ENCODE assay signal across 15 cellular contexts in the genomic region with DNA sequence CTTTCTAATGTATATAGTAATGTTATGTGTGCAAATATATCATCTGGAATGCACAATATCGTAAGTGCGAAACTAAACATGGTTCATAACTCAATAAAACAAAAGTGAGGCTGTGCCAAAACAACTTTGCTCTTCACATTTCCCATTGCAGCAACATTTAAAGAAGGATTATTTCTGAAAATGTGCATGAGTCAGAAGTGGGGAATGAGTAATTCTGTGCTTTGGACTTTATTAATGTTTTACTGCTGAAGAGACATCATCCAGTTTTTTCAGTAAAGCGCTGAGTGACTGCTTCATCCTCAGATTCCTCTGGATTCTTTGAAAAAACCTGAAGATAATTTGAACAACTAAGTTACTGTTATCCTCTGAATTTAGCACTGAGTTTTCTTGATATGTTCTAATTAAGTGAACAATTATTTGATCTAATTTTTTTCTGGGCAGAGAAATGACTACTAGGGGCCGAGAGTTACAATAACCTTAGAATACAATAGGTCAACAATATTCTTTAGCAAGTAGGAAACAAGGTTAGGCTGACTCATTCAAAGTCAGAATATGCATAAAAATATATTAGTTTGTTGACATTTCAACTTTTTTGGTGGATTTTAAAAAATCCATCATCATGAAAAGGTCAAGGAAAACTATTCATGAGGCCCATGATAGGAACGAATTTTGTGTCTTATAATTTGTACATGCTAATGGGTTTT. TPM values are rescaled to one million over a fixed set of nuclear protein-coding genes. Genes with fewer than 3 reads are reported as not detected.
DNase-seq lines count a peak whose midpoint lies in the region; ATAC-seq and TF ChIP-seq lines count a peak whose summit lies in the region.
"Had no signal": no experiment of that assay in that cellular context is flagged by ENCODE, and none has a peak within 500 bp of the region (broad histone marks: within the 10 kb centered on the region; RNA-seq: fewer than 3 reads in every experiment).

No MANE protein-coding gene starts in this region.

- no peak overlapping the region for H3K4me2 ChIP-seq in IMR-90 (ENCODE audit: low read depth, low read length)

- H3K27me3 ChIP-seq in ACC112 (ENCODE audit: insufficient read depth, low read length) (no peaks in the 10 kb centered on the region), IMR-90 (ENCODE audit: control insufficient read depth, insufficient read depth, low read length) (peaks cover 6% of the 10 kb centered on the region)
- H3K27me3 ChIP-seq: heart right ventricle, upper lobe of right lung had no signal

- DNase-seq in IMR-90 (peak; percentile 49), cardiac fibroblast (ENCODE audit: low read depth in 2 of 2) (peak; percentile 65 to 79), kidney tubule cell (ENCODE audit: low spot score) (peak; percentile 74), NCI-H1105 treated with DMSO at 0.1 percent for 48 hours (lab: John Stamatoyannopoulos, UW) (no peak), NCI-H2107 treated with DMSO at 0.1 percent for 48 hours (lab: John Stamatoyannopoulos, UW; ENCODE audit: unreplicated experiment) (no peak)
- DNase-seq in effector CD4-positive, alpha-beta T cell, result no peak
- DNase-seq: heart right ventricle; NCI-H774; occipital lobe; stimulated activated CD8-positive, alpha-beta memory T cell treated with anti-CD3 and anti-CD28 coated beads, Interleukin-4, amount 100 ng/mL, for 48 hours; upper lobe of right lung; WERI-Rb-1 had no signal

- dilution Hi-C loops in IMR-90 (cut with HindIII; ENCODE audit: low sequenced_read_pairs, unreplicated experiment), result no loop called here

- no peak overlapping the region for H3K14ac ChIP-seq in IMR-90 (replicated peaks; ENCODE audit: low read depth, low read length)

- no peak overlapping the region for H4K5ac ChIP-seq in IMR-90 (ENCODE audit: low read depth, low read length)

- no peak overlapping the region for H2BK20ac ChIP-seq in IMR-90 (ENCODE audit: low read depth, low read length)

- H2AFZ ChIP-seq in ACC112 (ENCODE audit: low read length, unreplicated experiment), result peak overlapping the region; percentile 74
- H2AFZ ChIP-seq in IMR-90 (replicated peaks; ENCODE audit: low read length, poor library complexity), result no peak overlapping the region

- no peaks in the 10 kb centered on the region for H3K9me3 ChIP-seq in IMR-90 (ENCODE audit: control insufficient read depth, insufficient read depth, low read length)
- H3K9me3 ChIP-seq: SJSA1, upper lobe of right lung had no signal

- POLR2A ChIA-PET in IMR-90 (lab: Charles Lee; ENCODE audit: unreplicated experiment), result no interaction called here

- H3K79me1 ChIP-seq in IMR-90 (ENCODE audit: low read depth in 1 of 2, low read length in 2 of 2), result no peaks in the 10 kb centered on the region

- in situ Hi-C loops in IMR-90 (cut with MboI; ENCODE audit: low sequenced_read_pairs), result no loop called here

- no peak overlapping the region for H2AK5ac ChIP-seq in IMR-90 (ENCODE audit: low read depth, low read length)

- no peak overlapping the region for H2BK15ac ChIP-seq in IMR-90 (ENCODE audit: low read depth, low read length)

- H2AK9ac ChIP-seq in IMR-90 (replicated peaks; ENCODE audit: low read depth, low read length, poor library complexity), result no peak overlapping the region

- H3K36me3 ChIP-seq in ACC112 (ENCODE audit: insufficient read depth, low read length), result no peaks in the 10 kb centered on the region
- H3K36me3 ChIP-seq in IMR-90 (ENCODE audit: control insufficient read depth, insufficient read depth, low read length), result no peaks in the 10 kb centered on the region
- H3K36me3 ChIP-seq: heart right ventricle, SJSA1, upper lobe of right lung, WERI-Rb-1 had no signal

- no peak overlapping the region for H4K91ac ChIP-seq in IMR-90 (ENCODE audit: insufficient read depth, low read depth, low read length)

- no peak for TF ChIP-seq RAD21 in IMR-90 (IDR thresholded peaks at IDR 0.05; ENCODE audit: low read length)

- no peak overlapping the region for H3K18ac ChIP-seq in IMR-90 (ENCODE audit: low read depth, low read length)

- H3K4ac ChIP-seq in IMR-90 (ENCODE audit: low read depth, low read length), result no peak overlapping the region

- CTCF ChIA-PET in IMR-90 (lab: Yijun Ruan, JAX), result no interaction called here

- H4K8ac ChIP-seq in IMR-90 (ENCODE audit: low read depth in 2 of 2, low read length in 2 of 2), result no peak overlapping the region

- no peak overlapping the region for H2BK5ac ChIP-seq in IMR-90 (ENCODE audit: low read depth, low read length, poor library complexity, severe bottlenecking)

- peaks cover 33% of the 10 kb centered on the region for H3K4me1 ChIP-seq in ACC112 (ENCODE audit: control insufficient read depth, insufficient read depth, low read length, unreplicated experiment)
- H3K4me1 ChIP-seq in IMR-90 (ENCODE audit: control insufficient read depth, insufficient read depth, low read length), result no peaks in the 10 kb centered on the region
- H3K4me1 ChIP-seq: SJSA1, upper lobe of right lung had no signal

- no peaks in the 10 kb centered on the region for H3K9me1 ChIP-seq in IMR-90 (ENCODE audit: insufficient read depth, low read length)

- H3K79me2 ChIP-seq in ACC112 (ENCODE audit: control insufficient read depth, insufficient read depth, low read length, unreplicated experiment), result no peaks in the 10 kb centered on the region

- intact Hi-C loops in IMR-90 (cut with micrococcal nuclease), result no loop called here

- H4K20me1 ChIP-seq in IMR-90 (ENCODE audit: insufficient read depth, low read length), result no peaks in the 10 kb centered on the region

- ATAC-seq in IMR-90 (ENCODE audit: low read depth) (peak; percentile 56; the same call in 1 of the 2 replicates), HG03097 (IDR thresholded peaks at IDR 0.05; ENCODE audit: low FRiP score, unreplicated experiment) (no peak)
- ATAC-seq: heart right ventricle, upper lobe of right lung had no signal

- H3K9ac ChIP-seq in IMR-90 (ENCODE audit: low read depth, low read length), result no peak overlapping the region

- no peak for TF ChIP-seq POLR2A in IMR-90 (IDR thresholded peaks at IDR 0.05; ENCODE audit: low read depth, low read length)

- no peak overlapping the region for H3K23ac ChIP-seq in IMR-90 (ENCODE audit: low read depth, low read length)

- peak overlapping the region; percentile 77 for H3K27ac ChIP-seq in ACC112 (ENCODE audit: low read depth, low read length)
- H3K27ac ChIP-seq in IMR-90 (ENCODE audit: insufficient read depth, low read length), result no peak overlapping the region
- H3K27ac ChIP-seq: heart right ventricle, SJSA1, upper lobe of right lung, WERI-Rb-1 had no signal

- BruUV-seq in IMR-90 (replicated peaks; lab: Mats Ljungman, UMichigan), result no TSS peak

- no peak overlapping the region for H2BK120ac ChIP-seq in IMR-90 (ENCODE audit: low read depth, low read length)

- H3K4me3 ChIP-seq in ACC112 (ENCODE audit: low read depth, low read length) (peak overlapping the region; percentile 52), IMR-90 (ENCODE audit: insufficient read depth, low read depth, low read length) (no peak overlapping the region), cardiac fibroblast (replicated peaks in 1 of 2; ENCODE audit: low read depth in 2 of 2, low read length in 2 of 2) (no peak overlapping the region)
- H3K4me3 ChIP-seq: heart right ventricle, SJSA1, upper lobe of right lung had no signal

- no CpG with 5 or more reads among the region's 5 CpGs for WGBS in IMR-90 (ENCODE audit: extremely low coverage in 2 of 2, insufficient read length in 1 of 2), 2 experiments

- H3K56ac ChIP-seq in IMR-90 (ENCODE audit: extremely low read depth, insufficient read depth, low read length), result no peak overlapping the region

- TF ChIP-seq CTCF in IMR-90 (conservative IDR thresholded peaks at IDR 0.05; ENCODE audit: low read depth, low read length) (no peak), cardiac fibroblast (IDR thresholded peaks at IDR 0.05; ENCODE audit: low read depth, low read length) (no peak)

TF ChIP-seq in IMR-90, 13 proteins besides CTCF, POLR2A, EP300 and RAD21:
- TF ChIP-seq RCOR1 (IDR thresholded peaks at IDR 0.05; ENCODE audit: insufficient replicate concordance, low read length) (no peak), RFX5 (IDR thresholded peaks at IDR 0.05; ENCODE audit: low read depth, low read length) (no peak), FOS (IDR thresholded peaks at IDR 0.05; ENCODE audit: low read depth, low read length) (no peak), MAZ (IDR thresholded peaks at IDR 0.05; ENCODE audit: borderline replicate concordance, low read depth, low read length) (no peak), CEBPB (IDR thresholded peaks at IDR 0.05; ENCODE audit: low read depth, low read length) (no peak), CHD1 (IDR thresholded peaks at IDR 0.05; ENCODE audit: low read depth, low read length) (no peak), BHLHE40 (IDR thresholded peaks at IDR 0.05; ENCODE audit: low read depth, low read length) (no peak), SMC3 (IDR thresholded peaks at IDR 0.05; ENCODE audit: low read depth, low read length) (no peak), MAFK (IDR thresholded peaks at IDR 0.05; ENCODE audit: low read depth, low read length) (no peak), MXI1 (IDR thresholded peaks at IDR 0.05; ENCODE audit: borderline replicate concordance, low read depth, low read length) (no peak)
- TF ChIP-seq, protein P1, sequence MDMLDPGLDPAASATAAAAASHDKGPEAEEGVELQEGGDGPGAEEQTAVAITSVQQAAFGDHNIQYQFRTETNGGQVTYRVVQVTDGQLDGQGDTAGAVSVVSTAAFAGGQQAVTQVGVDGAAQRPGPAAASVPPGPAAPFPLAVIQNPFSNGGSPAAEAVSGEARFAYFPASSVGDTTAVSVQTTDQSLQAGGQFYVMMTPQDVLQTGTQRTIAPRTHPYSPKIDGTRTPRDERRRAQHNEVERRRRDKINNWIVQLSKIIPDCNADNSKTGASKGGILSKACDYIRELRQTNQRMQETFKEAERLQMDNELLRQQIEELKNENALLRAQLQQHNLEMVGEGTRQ (IDR thresholded peaks at IDR 0.05; ENCODE audit: low read depth, low read length), result no peak
- TF ChIP-seq, protein P2, sequence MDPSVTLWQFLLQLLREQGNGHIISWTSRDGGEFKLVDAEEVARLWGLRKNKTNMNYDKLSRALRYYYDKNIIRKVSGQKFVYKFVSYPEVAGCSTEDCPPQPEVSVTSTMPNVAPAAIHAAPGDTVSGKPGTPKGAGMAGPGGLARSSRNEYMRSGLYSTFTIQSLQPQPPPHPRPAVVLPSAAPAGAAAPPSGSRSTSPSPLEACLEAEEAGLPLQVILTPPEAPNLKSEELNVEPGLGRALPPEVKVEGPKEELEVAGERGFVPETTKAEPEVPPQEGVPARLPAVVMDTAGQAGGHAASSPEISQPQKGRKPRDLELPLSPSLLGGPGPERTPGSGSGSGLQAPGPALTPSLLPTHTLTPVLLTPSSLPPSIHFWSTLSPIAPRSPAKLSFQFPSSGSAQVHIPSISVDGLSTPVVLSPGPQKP (IDR thresholded peaks at IDR 0.05; ENCODE audit: borderline replicate concordance, low read depth, low read length), result no peak

RNA-seq across cellular contexts. Expression of a gene that starts 20.0 kb away (rescaled TPM):
- 3.8 and 4.2 TPM in 2 replicates for total RNA-seq in IMR-90 (2012; rRNA removed)
- polyA plus RNA-seq in IMR-90 (2012; rRNA removed), result 0.79 and 0.92 TPM in 2 replicates
- polyA plus RNA-seq in IMR-90 (2012; cell fraction: cytosol; rRNA removed), result 0.22 and 0.92 TPM in 2 replicates
- polyA plus RNA-seq in IMR-90 (2012; cell fraction: nucleus; rRNA removed; ENCODE audit: low replicate concordance), result 0.12 and 0.58 TPM in 2 replicates

Comparison
In these comparisons a context has a peak if more than half of its experiments do, and no peak if none do; other contexts are left out.
1. DNase-seq: peak in IMR-90 (single experiment), cardiac fibroblast (2 of 2) and kidney tubule cell (single experiment); none in NCI-H1105 treated with DMSO at 0.1 percent for 48 hours (single experiment), effector CD4-positive, alpha-beta T cell (single experiment) and NCI-H2107 treated with DMSO at 0.1 percent for 48 hours (single experiment).